ENCODE assay signal across 7 cellular contexts in the genomic region with DNA sequence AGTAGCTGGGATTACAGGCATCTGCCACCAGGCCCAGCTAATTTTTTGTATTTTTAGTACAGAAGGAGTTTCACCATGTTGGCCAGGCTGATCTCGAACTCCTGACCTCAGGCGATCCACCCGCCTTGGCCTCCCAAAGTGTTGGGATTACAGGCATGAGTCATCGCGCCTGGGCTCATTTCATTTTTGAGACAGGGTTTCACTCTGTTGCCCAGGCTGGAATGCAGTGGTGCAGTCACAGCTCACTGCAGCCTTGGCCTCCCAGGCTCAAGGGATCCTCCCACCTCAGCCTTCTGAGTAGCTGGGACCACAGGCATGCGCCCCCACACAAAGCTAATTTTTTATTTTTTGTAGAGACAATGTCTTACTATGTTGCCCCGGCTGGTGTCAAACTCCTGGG.
A peak's percentile ranks its signal among the peaks of the same experiment; 100 is the strongest.
DNase-seq lines count a peak whose midpoint lies in the region; ATAC-seq, FAIRE-seq and TF ChIP-seq lines count a peak whose summit lies in the region.
"Not testable (repeated sequence)": the region's sequence is repeated elsewhere in the genome, so short reads cannot be mapped to it uniquely, and the experiment has no call there.

No MANE protein-coding gene starts in this region.

- not testable (repeated sequence) for H3K4me2 ChIP-seq in osteoblast (ENCODE audit: insufficient read depth, low read length)

- H3K9me3 ChIP-seq in osteoblast (ENCODE audit: low read depth, low read length): not testable (repeated sequence)

- POLR2A ChIA-PET in WTC11 (lab: Charles Lee): interaction anchor here (0.6 kb wide), 1 partner anchor 960 kb away, joined by 3 read pairs; no protein-coding TSS in a partner anchor

- peak overlapping the region; percentile 72 for H3K27ac ChIP-seq in foreskin keratinocyte
- H3K27ac ChIP-seq in osteoblast (ENCODE audit: low read depth, low read length): peak overlapping the region; percentile 60

- H3K4me1 ChIP-seq in foreskin keratinocyte (peaks cover 18% of the 10 kb centered on the region), osteoblast (ENCODE audit: insufficient read depth, low read length) (peaks cover 21% of the 10 kb centered on the region)

- not testable (repeated sequence) for H3K4me3 ChIP-seq in AG10803 (ENCODE audit: low read length); osteoblast (ENCODE audit: insufficient read depth, low read length)

- not testable (repeated sequence) for H3K36me3 Mint-ChIP-seq in WTC11; chondrocyte (ENCODE audit: low read depth)

- not testable (repeated sequence) for H3K79me2 ChIP-seq in osteoblast (ENCODE audit: insufficient read depth, low read length)

- not testable (repeated sequence) for H2AFZ ChIP-seq in osteoblast (ENCODE audit: low read length)

- not testable (repeated sequence) for H3K36me3 ChIP-seq in osteoblast (ENCODE audit: insufficient read depth, low read length)

- TF ChIP-seq CTCF in AG10803 (conservative IDR thresholded peaks at IDR 0.05; ENCODE audit: low read length); WTC11 (IDR thresholded peaks at IDR 0.05); chondrocyte (IDR thresholded peaks at IDR 0.05); foreskin keratinocyte (conservative IDR thresholded peaks at IDR 0.05); osteoblast (IDR thresholded peaks at IDR 0.05; ENCODE audit: extremely low read depth, low read depth, low read length): not testable (repeated sequence)

- CTCF ChIA-PET in WTC11 (lab: Charles Lee): interaction anchor here (1.0 to 1.2 kb wide), 2 partner anchors 9 to 40 kb away, joined by 3 read pairs; no protein-coding TSS in a partner anchor

- ATAC-seq in WTC11: not testable (repeated sequence)
- peak; percentile 72 for ATAC-seq in foreskin keratinocyte

- not testable (repeated sequence) for H3K27me3 ChIP-seq in foreskin keratinocyte; osteoblast (ENCODE audit: insufficient read depth, low read length)

- H3K4me3 Mint-ChIP-seq in WTC11; chondrocyte (ENCODE audit: unreplicated experiment): not testable (repeated sequence)

- H3K9me3 Mint-ChIP-seq in WTC11; chondrocyte (ENCODE audit: low read depth): not testable (repeated sequence)

- H3K4me1 Mint-ChIP-seq in WTC11: not testable (repeated sequence)
- H3K4me1 Mint-ChIP-seq in chondrocyte (ENCODE audit: low read depth): peaks cover 31% of the 10 kb centered on the region

- DNase-seq in AG10803 (ENCODE audit: low read depth) (peak; percentile 74), HT1080 (ENCODE audit: low read depth) (peak; percentile 32), RCC 7860 (ENCODE audit: low spot score) (peak; percentile 86), foreskin keratinocyte (peak in 1 of 2 donors; percentile 69)
- not testable (repeated sequence) for DNase-seq in WTC11 (ENCODE audit: low spot score); chondrocyte (ENCODE audit: low spot score); osteoblast (ENCODE audit: insufficient read length, low spot score, missing footprints)

- peak; percentile 88 for FAIRE-seq in RCC 7860 (lab: Jason Lieb, UNC)

- H3K27me3 Mint-ChIP-seq in WTC11 (ENCODE audit: low read depth); chondrocyte (ENCODE audit: low read depth): not testable (repeated sequence)

- not testable (repeated sequence) for H4K20me1 ChIP-seq in osteoblast (ENCODE audit: insufficient read depth, low read length)

- not testable (repeated sequence) for H3K27ac Mint-ChIP-seq in WTC11
- peak overlapping the region; percentile 96 for H3K27ac Mint-ChIP-seq in chondrocyte (ENCODE audit: unreplicated experiment)

TF ChIP-seq in WTC11, 78 proteins besides CTCF, POLR2A, EP300 and RAD21:
- 0 out of 2 replicates have a peak, but pooled peaks have one; percentile 39 for TF ChIP-seq ZNF121 (CRISPR knock-in tag; IDR thresholded peaks at IDR 0.05)
